In the genomic region with DNA sequence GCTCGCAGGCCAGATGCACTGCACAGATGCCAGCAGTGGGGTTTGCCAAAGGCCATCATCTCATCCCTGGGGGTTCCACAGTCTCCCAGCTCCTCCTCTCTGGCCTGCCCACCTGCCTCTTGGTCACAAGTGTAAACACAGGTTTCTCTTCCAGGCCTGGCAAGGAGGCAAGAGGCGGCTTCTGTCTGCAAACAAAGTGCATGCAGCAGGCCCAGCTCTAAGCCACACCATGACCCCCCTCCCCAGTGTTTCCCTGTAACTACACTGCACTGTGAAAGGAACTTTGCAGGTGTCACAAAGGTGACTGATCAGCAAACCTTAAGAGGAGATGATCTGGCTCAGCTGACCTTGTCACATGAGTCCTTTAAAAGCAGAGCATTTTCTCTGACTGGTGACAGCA, we compare ENCODE assay signal across 1 cellular context.
TF ChIP-seq lines count a peak whose summit lies in the region.

No MANE protein-coding gene starts in this region.

TF ChIP-seq in H1, 55 proteins besides CTCF, POLR2A, EP300 and RAD21:
- TF ChIP-seq TAF1 (IDR thresholded peaks at IDR 0.05; ENCODE audit: low read depth, low read length), result no peak
- TF ChIP-seq GTF2F1 (IDR thresholded peaks at IDR 0.05; ENCODE audit: borderline replicate concordance, low read depth, low read length), result no peak
- TF ChIP-seq KDM4A (IDR thresholded peaks at IDR 0.05; ENCODE audit: low read depth, low read length, severe bottlenecking), result no peak
- no peak for TF ChIP-seq JUND (IDR thresholded peaks at IDR 0.05; ENCODE audit: low read length)
- no peak for TF ChIP-seq RBBP5 (IDR thresholded peaks at IDR 0.05; ENCODE audit: borderline replicate concordance, low read depth, low read length)
- no peak for TF ChIP-seq CREB1 (IDR thresholded peaks at IDR 0.05)
- no peak for TF ChIP-seq BRCA1 (IDR thresholded peaks at IDR 0.05; ENCODE audit: low read depth, low read length)
- no peak for TF ChIP-seq FOSL1 (IDR thresholded peaks at IDR 0.05; ENCODE audit: insufficient read depth, low read depth, low read length)
- TF ChIP-seq TAF7 (optimal IDR thresholded peaks at IDR 0.05; ENCODE audit: borderline replicate concordance, low read depth, low read length), result no peak
- no peak for TF ChIP-seq HDAC2 (IDR thresholded peaks at IDR 0.05; ENCODE audit: borderline replicate concordance in 1 of 2, low read depth in 2 of 2, low read length in 2 of 2)
- no peak for TF ChIP-seq CTBP2 (IDR thresholded peaks at IDR 0.05; ENCODE audit: borderline replicate concordance, insufficient read depth, insufficient read length, low read length)
- no peak for TF ChIP-seq NANOG (IDR thresholded peaks at IDR 0.05; ENCODE audit: insufficient read depth, low read depth, low read length, poor library complexity, severe bottlenecking)
- no peak for TF ChIP-seq SUZ12 (IDR thresholded peaks at IDR 0.05; ENCODE audit: low read length)
- TF ChIP-seq EZH2 (IDR thresholded peaks at IDR 0.05; ENCODE audit: low read depth, low read length, severe bottlenecking), result no peak
